Comparison of ENCODE assay signal across 16 cellular contexts in the genomic region with DNA sequence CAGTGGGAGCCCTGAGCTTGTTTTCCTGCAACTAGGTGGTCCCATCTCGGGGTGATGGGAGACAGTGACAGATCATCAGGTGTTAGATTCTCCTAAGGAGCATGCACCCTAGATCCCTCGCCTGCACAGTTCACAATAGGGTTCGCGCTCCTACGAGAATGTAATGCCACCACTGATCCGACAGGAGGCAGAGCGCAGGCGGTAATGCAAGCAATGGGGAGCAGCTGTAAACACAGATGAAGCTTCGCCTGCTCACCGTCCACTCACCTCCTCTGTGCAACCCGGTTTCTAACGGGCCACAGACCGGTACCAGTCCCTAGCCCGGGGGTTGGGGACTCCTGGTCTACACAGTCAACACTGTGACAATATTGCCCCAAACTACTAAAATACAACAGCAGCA. TPM values are rescaled to one million over a fixed set of nuclear protein-coding genes. Genes with fewer than 3 reads are reported as not detected.
DNase-seq lines count a peak whose midpoint lies in the region; ATAC-seq and TF ChIP-seq lines count a peak whose summit lies in the region.
"Had no signal": no experiment of that assay in that cellular context is flagged by ENCODE, and none has a peak within 500 bp of the region (broad histone marks: within the 10 kb centered on the region; RNA-seq: fewer than 3 reads in every experiment).

No MANE protein-coding gene starts in this region.

- 93 to 94% methylated on average over 14 of the region's 14 CpGs for WGBS in GM23248 (ENCODE audit: low coverage in 1 of 2, low lambda C conversion rate in 2 of 2, missing lambda C conversion rate in 2 of 2), 2 experiments

- H3K4me3 Mint-ChIP-seq in GM23338 (no peak overlapping the region), nephron progenitor cell (no peak overlapping the region)
- H3K4me3 Mint-ChIP-seq: CD14-positive monocyte, HFFc6 had no signal

- TF ChIP-seq CTCF in GM23338 (conservative IDR thresholded peaks at IDR 0.05; ENCODE audit: low read depth in 2 of 2) = peak; percentile 63 to 76
- TF ChIP-seq CTCF in nephron progenitor cell (IDR thresholded peaks at IDR 0.05) = peak; percentile 17
- no peak for TF ChIP-seq CTCF in GM20000 (IDR thresholded peaks at IDR 0.05; ENCODE audit: extremely low read depth, missing control alignments)
- no peak for TF ChIP-seq CTCF in right atrium auricular region (IDR thresholded peaks at IDR 0.05)

- H3K79me2 ChIP-seq in GM23338 (replicated peaks; ENCODE audit: insufficient read depth) (no peaks in the 10 kb centered on the region), GM23248 (ENCODE audit: insufficient read depth) (no peaks in the 10 kb centered on the region)

- no peak overlapping the region for H3K4me3 ChIP-seq in GM23338
- H3K4me3 ChIP-seq in right atrium auricular region = no peak overlapping the region
- H3K4me3 ChIP-seq in GM23248 = no peak overlapping the region
- H3K4me3 ChIP-seq: A549 had no signal

- peaks cover 8% of the 10 kb centered on the region; the same call in 2 of the 3 replicates for H3K4me1 Mint-ChIP-seq in GM23338
- peaks cover 11% of the 10 kb centered on the region for H3K4me1 Mint-ChIP-seq in nephron progenitor cell
- H3K4me1 Mint-ChIP-seq: CD14-positive monocyte had no signal

- H3K4me2 ChIP-seq in GM23338 = no peak overlapping the region
- no peak overlapping the region for H3K4me2 ChIP-seq in GM23248 (ENCODE audit: unreplicated experiment)
- H3K4me2 ChIP-seq: A549 had no signal

- H3K36me3 ChIP-seq in GM23338 (ENCODE audit: insufficient read depth) (no peaks in the 10 kb centered on the region), right atrium auricular region (peaks cover 24% of the 10 kb centered on the region), GM23248 (ENCODE audit: low read depth) (no peaks in the 10 kb centered on the region)

- H4K20me1 ChIP-seq in GM23338 (replicated peaks; ENCODE audit: insufficient read depth) = no peaks in the 10 kb centered on the region
- H4K20me1 ChIP-seq in GM23248 (ENCODE audit: insufficient read depth) = no peaks in the 10 kb centered on the region

- peak; percentile 92 for ATAC-seq in GM23338
- ATAC-seq: PC-3 had no signal

- no peaks in the 10 kb centered on the region for H3K27me3 ChIP-seq in GM23338 (ENCODE audit: insufficient read depth)
- no peaks in the 10 kb centered on the region for H3K27me3 ChIP-seq in right atrium auricular region
- H3K27me3 ChIP-seq in GM23248 (replicated peaks; ENCODE audit: insufficient read depth) = no peaks in the 10 kb centered on the region

- no peaks in the 10 kb centered on the region for H3K9me2 ChIP-seq in GM23338 (ENCODE audit: insufficient read depth)
- no peaks in the 10 kb centered on the region for H3K9me2 ChIP-seq in GM23248 (ENCODE audit: insufficient read depth)

- H3F3A ChIP-seq in GM23338 (replicated peaks; ENCODE audit: low read depth) = no peaks in the 10 kb centered on the region
- H3F3A ChIP-seq in GM23248 (ENCODE audit: insufficient read depth) = no peaks in the 10 kb centered on the region

- H3K27ac ChIP-seq in GM23338 (ENCODE audit: low read depth) = no peak overlapping the region
- H3K27ac ChIP-seq in right atrium auricular region = no peak overlapping the region
- H3K27ac ChIP-seq in GM23248 = no peak overlapping the region
- H3K27ac ChIP-seq: A549, HL-60 had no signal

- H3K9me3 ChIP-seq in right atrium auricular region = no peaks in the 10 kb centered on the region
- no peaks in the 10 kb centered on the region for H3K9me3 ChIP-seq in GM23248 (ENCODE audit: low read depth)
- H3K9me3 ChIP-seq: A549, Caco-2 had no signal

- H3K4me1 ChIP-seq in GM23338 (ENCODE audit: insufficient read depth) = no peaks in the 10 kb centered on the region
- H3K4me1 ChIP-seq in right atrium auricular region = no peaks in the 10 kb centered on the region
- 0 out of 2 replicates have a peak, but pooled peaks cover 3% of the 10 kb centered on the region for H3K4me1 ChIP-seq in GM23248 (ENCODE audit: insufficient read depth)
- H3K4me1 ChIP-seq: A549, Caco-2 had no signal

- H3K9ac ChIP-seq in GM23248 = no peak overlapping the region

- peak; percentile 82 for DNase-seq in GM23338 (ENCODE audit: low spot score)
- DNase-seq in ecto neural progenitor cell (ENCODE audit: low spot score) = peak; percentile 59
- no peak for DNase-seq in nephron progenitor cell
- no peak for DNase-seq in GM20000 (ENCODE audit: low spot score)
- DNase-seq in right atrium auricular region (ENCODE audit: low spot score) = no peak
- DNase-seq in GM23248 = no peak
- DNase-seq: Caco-2, HFFc6, KBM-7, NCI-H146, NCI-H2227 treated with DMSO at 0.1 percent for 48 hours, NCI-H526 treated with DMSO at 0.1 percent for 48 hours, PC-3 had no signal

- in situ Hi-C loops in GM23248 (cut with MboI) = no loop called here

- no peak overlapping the region for H3K27ac Mint-ChIP-seq in GM23338
- H3K27ac Mint-ChIP-seq in nephron progenitor cell = no peak overlapping the region
- H3K27ac Mint-ChIP-seq: HFFc6 had no signal

- H3K27me3 Mint-ChIP-seq in GM23338 (ENCODE audit: insufficient read depth, low read depth, poor library complexity) = no peaks in the 10 kb centered on the region
- H3K27me3 Mint-ChIP-seq in nephron progenitor cell (ENCODE audit: low read depth, poor library complexity) = peaks cover 3% of the 10 kb centered on the region

- H2AFZ ChIP-seq in GM23338 (no peak overlapping the region), GM23248 (no peak overlapping the region)

- H3K9me3 Mint-ChIP-seq in GM23338 = no peaks in the 10 kb centered on the region
- H3K9me3 Mint-ChIP-seq in nephron progenitor cell = no peaks in the 10 kb centered on the region
- H3K9me3 Mint-ChIP-seq: CD14-positive monocyte, HFFc6 had no signal

- H3K36me3 Mint-ChIP-seq in GM23338 (ENCODE audit: low read depth) (no peaks in the 10 kb centered on the region; the same call in 1 of the 3 replicates), nephron progenitor cell (ENCODE audit: low read depth) (peaks cover 59% of the 10 kb centered on the region)

TF ChIP-seq in GM23338, 12 proteins besides CTCF, POLR2A, EP300 and RAD21 (continues in another document):
- TF ChIP-seq CREB1 (CRISPR knock-in tag; IDR thresholded peaks at IDR 0.05; ENCODE audit: low read depth) (no peak), ZNF331 (CRISPR knock-in tag; IDR thresholded peaks at IDR 0.05; ENCODE audit: low read depth) (no peak), NANOG (IDR thresholded peaks at IDR 0.05; ENCODE audit: borderline replicate concordance) (no peak), ZNF114 (CRISPR knock-in tag; IDR thresholded peaks at IDR 0.05) (no peak), STAT1 (IDR thresholded peaks at IDR 0.05; ENCODE audit: unreplicated experiment) (no peak), JUNB (IDR thresholded peaks at IDR 0.05; ENCODE audit: unreplicated experiment) (no peak), EZH2 (IDR thresholded peaks at IDR 0.05; ENCODE audit: low read depth, unreplicated experiment) (no peak)
- TF ChIP-seq, protein P1, sequence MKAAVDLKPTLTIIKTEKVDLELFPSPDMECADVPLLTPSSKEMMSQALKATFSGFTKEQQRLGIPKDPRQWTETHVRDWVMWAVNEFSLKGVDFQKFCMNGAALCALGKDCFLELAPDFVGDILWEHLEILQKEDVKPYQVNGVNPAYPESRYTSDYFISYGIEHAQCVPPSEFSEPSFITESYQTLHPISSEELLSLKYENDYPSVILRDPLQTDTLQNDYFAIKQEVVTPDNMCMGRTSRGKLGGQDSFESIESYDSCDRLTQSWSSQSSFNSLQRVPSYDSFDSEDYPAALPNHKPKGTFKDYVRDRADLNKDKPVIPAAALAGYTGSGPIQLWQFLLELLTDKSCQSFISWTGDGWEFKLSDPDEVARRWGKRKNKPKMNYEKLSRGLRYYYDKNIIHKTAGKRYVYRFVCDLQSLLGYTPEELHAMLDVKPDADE (IDR thresholded peaks at IDR 0.05) = no peak

RNA-seq across cellular contexts. Expression of a gene that starts 38.8 kb away (rescaled TPM):
- total RNA-seq in GM23338 (2014; rRNA removed; shearing (Covaris generic)) = 17.1 and 30.6 TPM in 2 replicates
- polyA plus RNA-seq in GM23338 (2016; fragmentation: Nextera tagmentation; extraction: Ambion mirVana) (16.6 and 21.9 TPM in 2 replicates), GM23248 (2016; fragmentation: Nextera tagmentation; extraction: Ambion mirVana) (6.3 and 6.6 TPM in 2 replicates)
- total RNA-seq in right atrium auricular region = 10 to 100 TPM; 19.7 to 21.2 TPM
- total RNA-seq in GM23248 (2014; rRNA removed; shearing (Covaris generic)) = 12.9 and 24.2 TPM in 2 replicates

RNA-seq across cellular contexts. Expression of a gene that starts 46.5 kb away (rescaled TPM):
- total RNA-seq in GM23338 (2014; rRNA removed; shearing (Covaris generic)) = 9.1 and 10.6 TPM in 2 replicates
- polyA plus RNA-seq in GM23338 (2016; fragmentation: Nextera tagmentation; extraction: Ambion mirVana) (2.9 and 4.2 TPM in 2 replicates), GM23248 (2016; fragmentation: Nextera tagmentation; extraction: Ambion mirVana) (0.88 and 1.2 TPM in 2 replicates)
- 1 to 10 TPM; 1.5 to 2.8 TPM for total RNA-seq in right atrium auricular region
- total RNA-seq in GM23248 (2014; rRNA removed; shearing (Covaris generic)) = 4.3 and 6.6 TPM in 2 replicates

RNA-seq across cellular contexts. Expression of a gene that starts 46.8 kb away (rescaled TPM):
- total RNA-seq in GM23338 (2014; rRNA removed; shearing (Covaris generic)) = 75.0 and 79.3 TPM in 2 replicates
- 96.9 and 122 TPM in 2 replicates for polyA plus RNA-seq in GM23338 (2016; fragmentation: Nextera tagmentation; extraction: Ambion mirVana)
- 1 to 10 TPM; 3.1 to 4.2 TPM for total RNA-seq in right atrium auricular region
- 9.3 and 10.6 TPM in 2 replicates for total RNA-seq in GM23248 (2014; rRNA removed; shearing (Covaris generic))
- polyA plus RNA-seq in GM23248 (2016; fragmentation: Nextera tagmentation; extraction: Ambion mirVana) = 14.5 and 17.9 TPM in 2 replicates

RNA-seq across cellular contexts. Expression of a gene that starts 52.9 kb away (rescaled TPM):
- total RNA-seq in GM23338 (2014; rRNA removed; shearing (Covaris generic)) = 6.9 and 11.1 TPM in 2 replicates
- polyA plus RNA-seq in GM23338 (2016; fragmentation: Nextera tagmentation; extraction: Ambion mirVana) (9.2 and 12.2 TPM in 2 replicates), GM23248 (2016; fragmentation: Nextera tagmentation; extraction: Ambion mirVana) (not detected in 2 replicates)
- total RNA-seq in right atrium auricular region = under 1 TPM; 0.24 to 0.33 TPM
- total RNA-seq in GM23248 (2014; rRNA removed; shearing (Covaris generic)) = 0.13 and 0.22 TPM in 2 replicates
- polyA plus RNA-seq: CD14-positive monocyte had no signal

Comparison
In these comparisons a context has a peak if more than half of its experiments do, and no peak if none do; other contexts are left out.
1. DNase-seq: peak in GM23338 (single experiment) and ecto neural progenitor cell (single experiment); none in nephron progenitor cell (single experiment), GM20000 (single experiment), right atrium auricular region (single experiment) and GM23248 (single experiment).
2. CTCF ChIP-seq: peak in GM23338 (2 of 2) and nephron progenitor cell (single experiment); none in GM20000 (single experiment) and right atrium auricular region (0 of 2).